Comparison of ENCODE assay signal across 20 cellular contexts in genomic region chr3:113214227-113214626, GRCh38. TPM values are rescaled to one million over a fixed set of nuclear protein-coding genes. Genes with fewer than 3 reads are reported as not detected.
A peak's percentile ranks its signal among the peaks of the same experiment; 100 is the strongest.
DNase-seq lines count a peak whose midpoint lies in the region; ATAC-seq and TF ChIP-seq lines count a peak whose summit lies in the region.
"Had no signal": no experiment of that assay in that cellular context is flagged by ENCODE, and none has a peak within 500 bp of the region (broad histone marks: within the 10 kb centered on the region; RNA-seq: fewer than 3 reads in every experiment).

No MANE protein-coding gene starts in this region.

- TF ChIP-seq POLR2A in stomach (IDR thresholded peaks at IDR 0.05) (no peak), right lobe of liver (IDR thresholded peaks at IDR 0.05) (no peak)

- H3K4me3 ChIP-seq in coronary artery (peak overlapping the region; percentile 31), muscle layer of colon (ENCODE audit: low read depth in 1 of 2, low read length in 2 of 2) (peak overlapping the region in 1 of 2 donors; percentile 75), stomach (peak overlapping the region in 1 of 4 donors; percentile 63), right lobe of liver (no peak overlapping the region)
- H3K4me3 ChIP-seq: HAP-1 had no signal

- WGBS in stomach, 5 donors: 65 to 89% (median 86%) methylated on average over 4 of the region's 4 CpGs
- 74% methylated on average over 4 of the region's 4 CpGs for WGBS in right lobe of liver (ENCODE audit: insufficient coverage, low coverage, low lambda C conversion rate, missing lambda C conversion rate)

- peaks cover 10 to 26% (median 26%) of the 10 kb centered on the region in 3 donors for H3K27me3 Mint-ChIP-seq in immature natural killer cell (ENCODE audit: low read depth in 3 of 3)
- H3K27me3 Mint-ChIP-seq in activated CD4-positive, alpha-beta T cell treated with anti-CD3 and anti-CD28 coated beads for 36 hours: peaks cover 62% of the 10 kb centered on the region

- H3K36me3 Mint-ChIP-seq in immature natural killer cell: peaks cover 0 to 3% (median 0%) of the 10 kb centered on the region in 3 donors
- no peaks in the 10 kb centered on the region for H3K36me3 Mint-ChIP-seq in activated CD4-positive, alpha-beta T cell treated with anti-CD3 and anti-CD28 coated beads for 36 hours (ENCODE audit: low read depth)
- H3K36me3 Mint-ChIP-seq: activated naive CD4-positive, alpha-beta T cell treated with anti-CD3 and anti-CD28 coated beads, Interleukin-2, amount 50 U/mL, for 24 hours had no signal

- no peak for TF ChIP-seq EP300 in stomach (IDR thresholded peaks at IDR 0.05)

- TF ChIP-seq CTCF in coronary artery (IDR thresholded peaks at IDR 0.05) (no peak), stomach (IDR thresholded peaks at IDR 0.05) (no peak), right lobe of liver (IDR thresholded peaks at IDR 0.05) (no peak)

- H3K4me3 Mint-ChIP-seq in immature natural killer cell: no peak overlapping the region
- H3K4me3 Mint-ChIP-seq in activated CD4-positive, alpha-beta T cell treated with anti-CD3 and anti-CD28 coated beads for 36 hours: no peak overlapping the region
- H3K4me3 Mint-ChIP-seq: activated CD4-positive, alpha-beta T cell treated with anti-CD3 and anti-CD28 coated beads, Interleukin-2, amount 10 ng/mL, durations not matched to agents 24 days and 14 days; activated naive CD4-positive, alpha-beta T cell treated with anti-CD3 and anti-CD28 coated beads, Interleukin-2, amount 50 U/mL, for 24 hours; activated T-cell treated with anti-CD3 and anti-CD28 coated beads, Interleukin-2, amount 50 U/mL, for 24 hours; dendritic cell treated with granulocyte-macrophage colony-stimulating factor and Interleukin-4, amounts not matched to agents 40 ng/mL and 50 ng/mL, for 4 days had no signal

- peak overlapping the region; percentile 40 for H3K9ac ChIP-seq in muscle layer of colon (ENCODE audit: low read length)

- H3K27ac Mint-ChIP-seq in immature natural killer cell: no peak overlapping the region
- no peak overlapping the region for H3K27ac Mint-ChIP-seq in activated CD4-positive, alpha-beta T cell treated with anti-CD3 and anti-CD28 coated beads for 36 hours
- H3K27ac Mint-ChIP-seq: activated CD4-positive, alpha-beta T cell treated with anti-CD3 and anti-CD28 coated beads, Interleukin-2, amount 10 ng/mL, durations not matched to agents 24 days and 14 days; activated naive CD4-positive, alpha-beta T cell treated with anti-CD3 and anti-CD28 coated beads, Interleukin-2, amount 50 U/mL, for 24 hours; activated T-cell treated with anti-CD3 and anti-CD28 coated beads, Interleukin-2, amount 50 U/mL, for 24 hours; dendritic cell treated with granulocyte-macrophage colony-stimulating factor and Interleukin-4, amounts not matched to agents 40 ng/mL and 50 ng/mL, for 4 days had no signal

- POLR2A ChIA-PET in HEK293T (lab: Yijun Ruan, JAX): no interaction called here
- POLR2A ChIA-PET in activated CD4-positive, alpha-beta T cell treated with anti-CD3 and anti-CD28 coated beads for 36 hours (lab: Charles Lee): interaction anchor here (0.6 kb wide), 1 partner anchor 354 kb away, joined by 3 read pairs; no protein-coding TSS in a partner anchor

- CTCF ChIA-PET in HEK293T (lab: Yijun Ruan, JAX): no interaction called here
- CTCF ChIA-PET in activated CD4-positive, alpha-beta T cell treated with anti-CD3 and anti-CD28 coated beads for 36 hours (lab: Charles Lee): interaction anchor here (0.7 kb wide), 1 partner anchor 409 kb away, joined by 3 read pairs; no protein-coding TSS in a partner anchor

- H3K36me3 ChIP-seq in muscle layer of colon (ENCODE audit: insufficient read depth, low read length) (peaks cover 20% of the 10 kb centered on the region), stomach (peaks cover 0 to 21% (median 9%) of the 10 kb centered on the region in 4 donors), right lobe of liver (no peaks in the 10 kb centered on the region)
- H3K36me3 ChIP-seq: BE2C had no signal

- DNase-seq in HEK293T (ENCODE audit: extremely low spot score) (no peak), coronary artery (ENCODE audit: low spot score) (no peak), stomach (no peak), right lobe of liver (no peak), immature natural killer cell (no peak), NCI-H748 treated with DMSO at 0.1 percent for 48 hours (lab: John Stamatoyannopoulos, UW) (no peak)
- DNase-seq in activated CD4-positive, alpha-beta T cell treated with anti-CD3 and anti-CD28 coated beads for 36 hours: no peak
- DNase-seq: activated CD4-positive, alpha-beta T cell treated with anti-CD3 and anti-CD28 coated beads, Interleukin-2, amount 10 ng/mL, durations not matched to agents 24 days and 14 days; activated T-cell treated with anti-CD3 and anti-CD28 coated beads, Interleukin-2, amount 50 U/mL, for 24 hours; BE2C; head of caudate nucleus; kidney glomerular epithelial cell; midbrain; NCI-H146; NCI-H2227 treated with DMSO at 0.1 percent for 48 hours; stimulated activated CD4-positive, alpha-beta T cell treated with anti-CD3 and anti-CD28 coated beads, Interleukin-4, amount 100 ng/mL, for 1 hour had no signal

- peaks cover 0 to 1% (median 0%) of the 10 kb centered on the region in 6 donors for H3K9me3 Mint-ChIP-seq in immature natural killer cell
- H3K9me3 Mint-ChIP-seq in activated CD4-positive, alpha-beta T cell treated with anti-CD3 and anti-CD28 coated beads for 36 hours (ENCODE audit: low read depth): no peaks in the 10 kb centered on the region
- H3K9me3 Mint-ChIP-seq: activated CD4-positive, alpha-beta T cell treated with anti-CD3 and anti-CD28 coated beads, Interleukin-2, amount 10 ng/mL, durations not matched to agents 24 days and 14 days; activated naive CD4-positive, alpha-beta T cell treated with anti-CD3 and anti-CD28 coated beads, Interleukin-2, amount 50 U/mL, for 24 hours; activated T-cell treated with anti-CD3 and anti-CD28 coated beads, Interleukin-2, amount 50 U/mL, for 24 hours; dendritic cell treated with granulocyte-macrophage colony-stimulating factor and Interleukin-4, amounts not matched to agents 40 ng/mL and 50 ng/mL, for 4 days had no signal

- H3K4me1 Mint-ChIP-seq in immature natural killer cell: peaks cover 3 to 11% of the 10 kb centered on the region in 2 donors
- H3K4me1 Mint-ChIP-seq in activated CD4-positive, alpha-beta T cell treated with anti-CD3 and anti-CD28 coated beads for 36 hours: peaks cover 13% of the 10 kb centered on the region

- H3K4me1 ChIP-seq in muscle layer of colon (ENCODE audit: insufficient read depth, low read length): peaks cover 43% of the 10 kb centered on the region
- H3K4me1 ChIP-seq in stomach: peaks cover 0 to 78% (median 22%) of the 10 kb centered on the region in 4 donors
- peaks cover 0 to 5% (median 0%) of the 10 kb centered on the region in 4 donors for H3K4me1 ChIP-seq in right lobe of liver
- H3K4me1 ChIP-seq: BE2C had no signal

- no peak for ATAC-seq in right lobe of liver
- no peak for ATAC-seq in activated CD4-positive, alpha-beta T cell treated with anti-CD3 and anti-CD28 coated beads for 36 hours

- H3K27me3 ChIP-seq in muscle layer of colon (ENCODE audit: control insufficient read depth in 1 of 2, insufficient read depth in 2 of 2, low read length in 2 of 2): no peaks in the 10 kb centered on the region
- H3K27me3 ChIP-seq in stomach: peaks cover 0 to 29% (median 22%) of the 10 kb centered on the region in 3 donors
- no peaks in the 10 kb centered on the region for H3K27me3 ChIP-seq in right lobe of liver

- intact Hi-C loops in stomach (cut with DNase I; ENCODE audit: low total_unique reads): no loop called here
- intact Hi-C loops in right lobe of liver (cut with DNase I): no loop called here
- intact Hi-C loops in activated CD4-positive, alpha-beta T cell treated with anti-CD3 and anti-CD28 coated beads for 36 hours (cut with DNase I, micrococcal nuclease): no loop called here

- no peaks in the 10 kb centered on the region for H3K9me3 ChIP-seq in muscle layer of colon (ENCODE audit: low read length)
- no peaks in the 10 kb centered on the region for H3K9me3 ChIP-seq in stomach
- no peaks in the 10 kb centered on the region for H3K9me3 ChIP-seq in right lobe of liver
- H3K9me3 ChIP-seq: BE2C, HAP-1 had no signal

- H3K27ac ChIP-seq in coronary artery (no peak overlapping the region), muscle layer of colon (ENCODE audit: low read depth, low read length) (peak overlapping the region; percentile 77), stomach (peak overlapping the region in 4 of 5 donors; percentile 86 to 92 (median 89)), right lobe of liver (no peak overlapping the region)

TF ChIP-seq in HEK293T, 16 proteins besides CTCF, POLR2A, EP300 and RAD21:
- 0 out of 2 replicates have a peak, but pooled peaks have one; percentile 26 for TF ChIP-seq CTBP1 (IDR thresholded peaks at IDR 0.05; ENCODE audit: borderline replicate concordance)
- no peak for TF ChIP-seq ELF4 (IDR thresholded peaks at IDR 0.05)
- TF ChIP-seq PKNOX1 (IDR thresholded peaks at IDR 0.05): peak; percentile 63
- no peak for TF ChIP-seq BHLHE40 (IDR thresholded peaks at IDR 0.05; ENCODE audit: borderline replicate concordance)

RNA-seq across cellular contexts. Expression of gene BOC, which starts 2.9 kb away (rescaled TPM):
- total RNA-seq in stomach (10 to 100 TPM in 4 of 5 donors, 1 to 10 TPM in 1; 9.8 to 51.3 (median 32.2) TPM), right lobe of liver (under 1 TPM; 0.22 to 0.86 (median 0.49) TPM)
- polyA plus RNA-seq in stomach (10 to 100 TPM in 1 of 3 donors, 1 to 10 TPM in 2; 5.2 to 17.5 (median 8.8) TPM), immature natural killer cell (not detected)
- total RNA-seq in activated CD4-positive, alpha-beta T cell treated with anti-CD3 and anti-CD28 coated beads for 36 hours: under 1 TPM; 0.40 to 0.43 TPM

Comparison
In these comparisons a context has a peak if more than half of its experiments do, and no peak if none do; other contexts are left out.
1. H3K27ac ChIP-seq: peak in muscle layer of colon (single experiment) and stomach (4 of 5); none in coronary artery (0 of 2) and right lobe of liver (0 of 3).
2. RNA of gene BOC, which starts 2.9 kb away (total RNA-seq): 9.8 to 51.3 TPM in stomach; 0.22 to 0.86 TPM in right lobe of liver and 0.40 to 0.43 TPM in activated CD4-positive, alpha-beta T cell treated with anti-CD3 and anti-CD28 coated beads for 36 hours; every median in the first group is over 4 times any median in the second.